In the genomic region with DNA sequence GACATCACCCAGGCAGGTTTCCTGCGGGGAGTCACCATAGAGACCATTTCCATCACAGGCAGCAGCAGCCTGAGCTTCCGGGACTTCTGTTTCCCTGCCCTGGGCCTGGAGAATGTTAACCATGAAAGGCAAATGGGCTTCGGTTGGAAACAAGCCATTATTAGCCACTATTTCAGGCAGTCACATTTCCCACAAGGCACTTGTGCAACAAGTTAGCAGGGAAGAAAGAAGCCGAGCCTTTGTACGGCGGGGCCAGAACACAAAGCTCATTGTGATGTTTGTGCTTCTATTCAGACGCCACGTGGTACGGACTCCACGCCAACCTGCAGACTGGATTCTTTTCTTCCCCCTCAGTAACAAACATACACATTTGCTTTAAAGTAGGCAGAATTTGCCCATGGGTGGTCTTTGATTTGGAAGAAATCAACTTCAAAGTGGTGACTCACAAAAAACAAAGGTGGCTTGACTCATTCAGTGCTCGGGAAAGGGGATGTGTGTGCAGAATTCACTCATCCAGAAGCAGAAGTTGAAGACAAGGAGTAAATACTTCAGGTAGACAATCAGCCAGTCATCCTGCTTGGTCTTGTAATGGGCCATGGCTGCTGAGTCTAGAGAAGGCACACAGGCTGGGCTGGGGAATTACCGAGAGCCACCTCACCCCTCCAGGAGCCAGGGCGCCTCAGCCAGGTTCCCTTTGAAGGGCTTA, we compare ENCODE assay signal across 13 cellular contexts.
A peak's percentile ranks its signal among the peaks of the same experiment; 100 is the strongest.
DNase-seq lines count a peak whose midpoint lies in the region; ATAC-seq lines count a peak whose summit lies in the region.
"Had no signal": no experiment of that assay in that cellular context is flagged by ENCODE, and none has a peak within 500 bp of the region (broad histone marks: within the 10 kb centered on the region; RNA-seq: fewer than 3 reads in every experiment).

No MANE protein-coding gene starts in this region.

- WGBS in ectodermal cell, 2 experiments, result 38 to 45% methylated on average over 13 of the region's 13 CpGs

- no peak for ATAC-seq in HG03378 (IDR thresholded peaks at IDR 0.05; ENCODE audit: unreplicated experiment)
- no peak for ATAC-seq in activated naive CD8-positive, alpha-beta T cell treated with anti-CD3 and anti-CD28 coated beads, Interleukin-2, amount 50 U/mL, for 24 hours
- ATAC-seq in HG02938 (IDR thresholded peaks at IDR 0.05; ENCODE audit: unreplicated experiment), result no peak

- DNase-seq in DMS153 treated with DMSO at 0.1 percent for 48 hours (lab: John Stamatoyannopoulos, UW; ENCODE audit: unreplicated experiment) (peak; percentile 14), DMS153 (lab: John Stamatoyannopoulos, UW) (no peak), lung microvascular endothelial cell (ENCODE audit: low read depth in 2 of 2) (peak; percentile 20 to 94), substantia nigra (lab: John Stamatoyannopoulos, UW) (peak in 48 of 49 donors; percentile 21 to 89 (median 66))
- DNase-seq in activated naive CD8-positive, alpha-beta T cell treated with anti-CD3 and anti-CD28 coated beads, Interleukin-2, amount 50 U/mL, for 24 hours, result no peak
- DNase-seq: activated CD4-positive, alpha-beta T cell treated with anti-CD3 and anti-CD28 coated beads for 4 hours; activated gamma-delta T cell; NCI-H524 treated with DMSO at 0.1 percent for 48 hours; SJCRH30 had no signal

- no peak overlapping the region for H3K27ac Mint-ChIP-seq in activated naive CD8-positive, alpha-beta T cell treated with anti-CD3 and anti-CD28 coated beads, Interleukin-2, amount 50 U/mL, for 24 hours

- no peaks in the 10 kb centered on the region for H3K36me3 Mint-ChIP-seq in activated naive CD8-positive, alpha-beta T cell treated with anti-CD3 and anti-CD28 coated beads, Interleukin-2, amount 50 U/mL, for 24 hours (ENCODE audit: low read depth)

- H3K27me3 ChIP-seq in ectodermal cell (ENCODE audit: control insufficient read depth, insufficient read depth, low read length, poor library complexity, severe bottlenecking), result no peaks in the 10 kb centered on the region
- H3K27me3 ChIP-seq: SJCRH30 had no signal

- H3K27ac ChIP-seq in ectodermal cell (ENCODE audit: insufficient read depth, low read depth, low read length, poor library complexity, severe bottlenecking), result peak overlapping the region; percentile 69
- peak overlapping the region; percentile 87 for H3K27ac ChIP-seq in substantia nigra (ENCODE audit: low read depth, low read length, poor library complexity, severe bottlenecking)
- H3K27ac ChIP-seq: 22Rv1, SJCRH30 had no signal

- H3K4me1 Mint-ChIP-seq in activated naive CD8-positive, alpha-beta T cell treated with anti-CD3 and anti-CD28 coated beads, Interleukin-2, amount 50 U/mL, for 24 hours, result no peaks in the 10 kb centered on the region

- no peaks in the 10 kb centered on the region for H3K36me3 ChIP-seq in ectodermal cell (ENCODE audit: control insufficient read depth, insufficient read depth, low read length)
- H3K36me3 ChIP-seq: SJCRH30 had no signal

- H3K4me1 ChIP-seq in ectodermal cell (ENCODE audit: control insufficient read depth, insufficient read depth, low read length), result peaks cover 26% of the 10 kb centered on the region

- H3K27me3 Mint-ChIP-seq in activated naive CD8-positive, alpha-beta T cell treated with anti-CD3 and anti-CD28 coated beads, Interleukin-2, amount 50 U/mL, for 24 hours, result peaks cover 9% of the 10 kb centered on the region

- H3K9me3 Mint-ChIP-seq in activated naive CD8-positive, alpha-beta T cell treated with anti-CD3 and anti-CD28 coated beads, Interleukin-2, amount 50 U/mL, for 24 hours, result no peaks in the 10 kb centered on the region

- H3K4me3 ChIP-seq in ectodermal cell (ENCODE audit: insufficient read depth, low read depth, low read length), result no peak overlapping the region
- H3K4me3 ChIP-seq: SJCRH30 had no signal

- no peaks in the 10 kb centered on the region for H3K9me3 ChIP-seq in ectodermal cell (ENCODE audit: control insufficient read depth, low read length)
- H3K9me3 ChIP-seq: SJCRH30 had no signal

- H3K4me3 Mint-ChIP-seq in activated naive CD8-positive, alpha-beta T cell treated with anti-CD3 and anti-CD28 coated beads, Interleukin-2, amount 50 U/mL, for 24 hours, result no peak overlapping the region

Comparison
In these comparisons a context has a peak if more than half of its experiments do, and no peak if none do; other contexts are left out.
1. DNase-seq: peak in DMS153 treated with DMSO at 0.1 percent for 48 hours (single experiment), lung microvascular endothelial cell (2 of 2) and substantia nigra (48 of 49); none in DMS153 (single experiment) and activated naive CD8-positive, alpha-beta T cell treated with anti-CD3 and anti-CD28 coated beads, Interleukin-2, amount 50 U/mL, for 24 hours (single experiment).